8 cellular contexts compared by ENCODE assay signal in the genomic region with DNA sequence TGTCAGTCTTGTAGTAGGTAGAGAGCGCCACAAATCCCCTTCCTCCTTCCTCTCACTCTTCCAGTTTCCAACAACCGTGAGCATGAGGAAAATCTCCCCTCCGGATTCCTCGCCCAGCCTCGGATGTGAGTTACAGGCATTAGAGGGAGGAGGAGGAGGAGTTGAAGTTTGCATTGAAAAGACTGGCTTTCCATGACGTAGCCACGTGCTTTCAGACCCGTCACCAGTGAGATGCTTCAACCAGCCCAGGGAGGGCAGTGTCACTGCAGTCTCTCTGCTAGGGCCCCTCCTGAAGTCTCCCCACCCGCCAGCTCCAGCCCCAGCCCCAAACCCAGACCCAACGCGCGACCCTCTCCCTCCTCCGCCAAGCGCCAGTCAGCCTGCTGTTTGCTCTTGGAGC. TPM values are rescaled to one million over a fixed set of nuclear protein-coding genes. Genes with fewer than 3 reads are reported as not detected.
A peak's percentile ranks its signal among the peaks of the same experiment; 100 is the strongest.
DNase-seq lines count a peak whose midpoint lies in the region; FAIRE-seq and TF ChIP-seq lines count a peak whose summit lies in the region.

No MANE protein-coding gene starts in this region.

- H3K9ac ChIP-seq in endocrine pancreas (ENCODE audit: control insufficient read depth, insufficient read depth, low read length), result peak overlapping the region; percentile 89

- no peaks in the 10 kb centered on the region for H3K9me3 ChIP-seq in HAP-1
- no peaks in the 10 kb centered on the region for H3K9me3 ChIP-seq in endocrine pancreas (ENCODE audit: control insufficient read depth, low read length)
- no peaks in the 10 kb centered on the region for H3K9me3 ChIP-seq in tibial nerve

- in situ Hi-C loops in HAP-1 (cut with MboI; ENCODE audit: low sequenced_read_pairs), result no loop called here

- H3K4me3 ChIP-seq in AG10803 (ENCODE audit: low read length) (peak overlapping the region; percentile 23; the same call in 1 of the 2 replicates), HAP-1 (no peak overlapping the region), WI38 (ENCODE audit: low read depth, low read length) (peak overlapping the region; percentile 26), endocrine pancreas (ENCODE audit: control insufficient read depth, insufficient read depth, low read length) (peak overlapping the region; percentile 92), tibial nerve (peak overlapping the region; percentile 14 to 62 (median 49))

- H3K27me3 ChIP-seq in HAP-1 (ENCODE audit: low read depth) (peaks cover 66% of the 10 kb centered on the region), endocrine pancreas (ENCODE audit: control insufficient read depth, insufficient read depth, low read length) (no peaks in the 10 kb centered on the region), tibial nerve (peaks cover 0 to 10% of the 10 kb centered on the region in 2 donors)

- H3K4me1 ChIP-seq in HAP-1 (peaks cover 2% of the 10 kb centered on the region; the same call in 1 of the 2 replicates), endocrine pancreas (ENCODE audit: control insufficient read depth, insufficient read depth, low read length) (no peaks in the 10 kb centered on the region), tibial nerve (peaks cover 0 to 34% (median 11%) of the 10 kb centered on the region in 4 donors)

- FAIRE-seq in GM12892 (lab: Jason Lieb, UNC), result no peak

- peak overlapping the region in 1 of 4 donors; percentile 39 for H3K27ac ChIP-seq in tibial nerve

- DNase-seq in AG10803 (ENCODE audit: low read depth) (no peak), HAP-1 (ENCODE audit: low spot score in 2 of 2) (peak; percentile 28 to 54), middle frontal gyrus (ENCODE audit: extremely low spot score, low spot score) (peak; percentile 51), tibial nerve (ENCODE audit: low spot score in 2 of 2) (no peak), NCI-H2029 (lab: John Stamatoyannopoulos, UW) (no peak), GM12892 (ENCODE audit: insufficient read length) (no peak)

- TF ChIP-seq EP300 in tibial nerve (IDR thresholded peaks at IDR 0.05), result no peak

- H3K36me3 ChIP-seq in HAP-1 (replicated peaks) (no peaks in the 10 kb centered on the region), endocrine pancreas (ENCODE audit: control insufficient read depth, insufficient read depth, low read length) (no peaks in the 10 kb centered on the region), tibial nerve (no peaks in the 10 kb centered on the region)

- TF ChIP-seq POLR2A in tibial nerve (IDR thresholded peaks at IDR 0.05), result no peak
- no peak for TF ChIP-seq POLR2A in GM12892 (IDR thresholded peaks at IDR 0.05; ENCODE audit: low read depth, low read length)

- 6 to 11% methylated on average over 14 of the region's 14 CpGs for WGBS in tibial nerve, 2 donors

- TF ChIP-seq CTCF in AG10803 (conservative IDR thresholded peaks at IDR 0.05; ENCODE audit: low read length) (no peak), WI38 (IDR thresholded peaks at IDR 0.05; ENCODE audit: low read depth, low read length) (no peak), tibial nerve (IDR thresholded peaks at IDR 0.05) (peak in 1 of 5 experiments; percentile 10)

RNA-seq across cellular contexts. Expression of gene FGF14, which starts 0.4 kb away (rescaled TPM):
- total RNA-seq in tibial nerve, result 1 to 10 TPM in 1 of 4 donors, under 1 TPM in 2, not detected in 1; 0.20 to 2.1 (median 0.21) TPM
- polyA plus RNA-seq in GM12892 (2012; ENCODE audit: missing spikeins), result not detected

Comparison
In these comparisons a context has a peak if more than half of its experiments do, and no peak if none do; other contexts are left out.
1. DNase-seq: peak in HAP-1 (2 of 2) and middle frontal gyrus (single experiment); none in AG10803 (single experiment), tibial nerve (0 of 2), NCI-H2029 (single experiment) and GM12892 (single experiment).